ENCODE assay signal across 9 cellular contexts in the genomic region with DNA sequence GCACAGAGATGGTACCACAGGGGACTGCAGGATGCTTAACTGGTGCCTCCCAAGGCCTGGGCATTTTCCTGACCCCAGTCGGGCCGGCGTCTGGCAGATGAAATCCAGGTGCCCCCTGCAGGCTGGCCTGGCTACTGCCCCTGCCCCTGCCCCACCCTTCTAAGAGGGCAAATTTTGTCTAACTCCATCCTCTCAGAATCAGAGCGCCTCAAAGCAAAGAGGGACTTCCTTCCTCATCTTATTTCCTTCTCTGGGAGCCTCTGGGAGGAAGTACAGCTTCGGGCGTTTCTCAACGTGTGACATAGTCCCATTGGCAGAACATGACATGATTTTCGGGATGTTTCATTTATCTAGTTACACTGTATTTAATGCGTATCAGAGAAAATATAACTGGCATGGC. TPM values are rescaled to one million over a fixed set of nuclear protein-coding genes. Genes with fewer than 3 reads are reported as not detected.
A peak's percentile ranks its signal among the peaks of the same experiment; 100 is the strongest.
DNase-seq lines count a peak whose midpoint lies in the region; ATAC-seq and TF ChIP-seq lines count a peak whose summit lies in the region.
"Had no signal": no experiment of that assay in that cellular context is flagged by ENCODE, and none has a peak within 500 bp of the region (broad histone marks: within the 10 kb centered on the region; RNA-seq: fewer than 3 reads in every experiment).

No MANE protein-coding gene starts in this region.

- WGBS in transverse colon (ENCODE audit: low coverage in 1 of 2), 2 donors, result 34 to 35% methylated on average over 4 to 9 of the region's 9 CpGs

- H3K27ac ChIP-seq in transverse colon, result peak overlapping the region; percentile 30 to 100 (median 78)

- H3K4me1 ChIP-seq in mucosa of descending colon (ENCODE audit: low read depth) (peaks cover 45% of the 10 kb centered on the region), transverse colon (peaks cover 28 to 73% (median 54%) of the 10 kb centered on the region in 4 donors)

- peak; percentile 3 for ATAC-seq in mucosa of descending colon
- ATAC-seq in HG02884 (IDR thresholded peaks at IDR 0.05; ENCODE audit: unreplicated experiment), result no peak

- H3K27me3 ChIP-seq in transverse colon, result no peaks in the 10 kb centered on the region

- TF ChIP-seq CTCF in mucosa of descending colon (IDR thresholded peaks at IDR 0.05) (peak; percentile 65), transverse colon (IDR thresholded peaks at IDR 0.05) (peak; percentile 59 to 67 (median 63))

- TF ChIP-seq POLR2A in transverse colon (IDR thresholded peaks at IDR 0.05), result no peak

- H3K9me3 ChIP-seq in mucosa of descending colon (no peaks in the 10 kb centered on the region), transverse colon (no peaks in the 10 kb centered on the region)

- no peaks in the 10 kb centered on the region for H3K36me3 ChIP-seq in mucosa of descending colon (ENCODE audit: low read depth)
- no peaks in the 10 kb centered on the region for H3K36me3 ChIP-seq in transverse colon

- no peak for TF ChIP-seq EP300 in transverse colon (IDR thresholded peaks at IDR 0.05; ENCODE audit: low read depth)

- no peak overlapping the region for H3K4me3 ChIP-seq in mucosa of descending colon
- no peak overlapping the region for H3K4me3 ChIP-seq in transverse colon

- intact Hi-C loops in mucosa of descending colon (cut with DNase I, micrococcal nuclease) (loop anchor here in 1 of 2 donors (5.0 kb wide), 1 partner anchor 108 kb away; the partner anchor contains the start of gene RFX1), transverse colon (cut with DNase I; ENCODE audit: low total_unique reads) (no loop called here)

- DNase-seq in activated gamma-delta T cell treated with Interleukin-2 at 50 U/mL for 16 hours, result peak; percentile 40
- DNase-seq in activated gamma-delta T cell (lab: John Stamatoyannopoulos, UW), result no peak
- DNase-seq in T-helper 9 cell, result peak; percentile 36
- peak; percentile 22 for DNase-seq in central memory CD4-positive, alpha-beta T cell
- peak; percentile 70 to 77 (median 75) for DNase-seq in mucosa of descending colon
- DNase-seq in transverse colon, result peak; percentile 71
- DNase-seq in NCI-H1092 (lab: John Stamatoyannopoulos, UW), result no peak

- in situ Hi-C loops in transverse colon (cut with MboI; ENCODE audit: low pct_ligation_motif_present in 1 of 4, low pct_unique_long_range_greater_than_20kb in 1 of 4, low sequenced_read_pairs in 3 of 4), result no loop called here

RNA-seq across cellular contexts. Expression of gene PRKACA, which starts 2.7 kb away (rescaled TPM):
- total RNA-seq in mucosa of descending colon (100 to 1,000 TPM in 1 of 3 donors, 10 to 100 TPM in 2; 75.4 to 100 (median 89.1) TPM), transverse colon (10 to 100 TPM; 16.7 to 74.8 (median 39.5) TPM)

RNA-seq across cellular contexts. Expression of gene ASF1B, which starts 21.5 kb away (rescaled TPM):
- total RNA-seq in mucosa of descending colon (10 to 100 TPM in 1 of 3 donors, 1 to 10 TPM in 2; 2.4 to 21.7 (median 5.5) TPM), transverse colon (1 to 10 TPM in 3 of 4 donors, not detected in 1; 1.9 to 4.5 (median 4.4) TPM)

RNA-seq across cellular contexts. Expression of gene SAMD1, which starts 24.3 kb away (rescaled TPM):
- 10 to 100 TPM; 39.8 to 61.8 (median 49.6) TPM for total RNA-seq in mucosa of descending colon
- 10 to 100 TPM in 3 of 4 donors, 1 to 10 TPM in 1; 7.6 to 37.5 (median 36.8) TPM for total RNA-seq in transverse colon

RNA-seq across cellular contexts. Expression of gene C19orf67, which starts 29.3 kb away (rescaled TPM):
- total RNA-seq in mucosa of descending colon, result under 1 TPM in 1 of 3 donors, not detected in 2; 0.27 TPM
- 1 to 10 TPM in 1 of 4 donors, under 1 TPM in 1, not detected in 2; 0.64 to 1.1 TPM for total RNA-seq in transverse colon
- total RNA-seq: temporal lobe had no signal

RNA-seq across cellular contexts. Expression of gene MISP3, which starts 42.3 kb away (rescaled TPM):
- total RNA-seq in mucosa of descending colon (10 to 100 TPM; 13.6 to 34.2 (median 32.9) TPM), transverse colon (100 to 1,000 TPM in 1 of 4 donors, 10 to 100 TPM in 3; 23.8 to 115 (median 35.8) TPM)

Comparison
In these comparisons a context has a peak if more than half of its experiments do, and no peak if none do; other contexts are left out.
1. DNase-seq: peak in activated gamma-delta T cell treated with Interleukin-2 at 50 U/mL for 16 hours (single experiment), T-helper 9 cell (single experiment), central memory CD4-positive, alpha-beta T cell (single experiment), mucosa of descending colon (3 of 3) and transverse colon (single experiment); none in activated gamma-delta T cell (single experiment) and NCI-H1092 (single experiment).